ENCODE assay signal across 8 cellular contexts in the genomic region with DNA sequence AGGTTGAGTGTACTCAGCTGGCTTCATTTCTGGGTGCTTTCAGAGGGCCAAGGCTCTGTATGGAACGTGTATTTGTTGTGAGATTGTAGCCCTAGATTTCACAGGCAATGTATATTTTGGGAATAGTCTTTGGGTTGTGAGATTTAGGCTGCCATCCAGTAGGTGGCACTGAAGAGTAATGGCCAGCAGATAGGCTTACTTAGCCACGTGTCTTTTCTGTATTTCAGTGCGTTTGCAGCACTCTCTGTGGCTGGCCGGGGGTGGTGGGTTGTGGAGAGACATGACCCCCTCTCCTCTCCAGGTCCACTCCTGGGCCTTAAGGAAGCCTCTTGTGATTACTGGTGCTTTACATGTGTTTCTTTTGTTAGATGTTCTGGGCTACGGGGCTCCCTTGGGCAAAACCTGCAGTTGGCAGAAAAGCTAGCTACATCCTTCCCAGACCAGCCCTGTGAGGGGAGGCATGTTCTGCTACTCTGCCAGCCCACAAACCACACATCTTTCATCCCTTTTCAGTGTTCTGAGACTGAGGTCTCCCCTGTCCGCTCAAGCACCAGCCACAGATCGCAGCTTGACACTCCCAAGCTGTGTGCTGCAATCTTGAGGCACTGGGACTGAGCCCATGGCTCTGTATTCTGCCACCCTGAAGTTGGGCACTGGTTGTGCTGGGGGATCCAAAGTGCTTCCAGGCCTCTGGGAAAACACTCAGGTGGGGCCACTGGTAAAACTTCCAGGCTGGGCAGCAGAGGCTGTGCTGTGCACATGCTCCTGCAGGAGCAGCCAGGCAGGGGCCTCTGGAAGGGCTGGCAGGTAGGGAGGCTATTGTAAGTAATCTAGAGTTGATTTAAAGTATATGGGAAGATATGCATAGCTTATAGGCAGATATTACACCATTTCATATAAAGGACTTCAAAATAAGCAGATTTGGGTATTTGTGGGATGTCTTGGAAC.
DNase-seq lines count a peak whose midpoint lies in the region; ATAC-seq and TF ChIP-seq lines count a peak whose summit lies in the region.

No MANE protein-coding gene starts in this region.

- no peaks in the 10 kb centered on the region for H3K36me3 Mint-ChIP-seq in nephron progenitor cell (ENCODE audit: low read depth)

- TF ChIP-seq CTCF in dorsolateral prefrontal cortex (IDR thresholded peaks at IDR 0.05 in 54 of 56, conservative IDR thresholded peaks at IDR 0.05 in 2 of 56; ENCODE audit: low read depth in 1 of 56, partially characterized antibody in 56 of 56): peak; percentile 24 to 76 (median 62)
- TF ChIP-seq CTCF in nephron progenitor cell (IDR thresholded peaks at IDR 0.05): peak; percentile 72

- no peak overlapping the region for H3K27ac ChIP-seq in dorsolateral prefrontal cortex

- H3K4me3 Mint-ChIP-seq in nephron progenitor cell: no peak overlapping the region

- intact Hi-C loops in dorsolateral prefrontal cortex (cut with DNase I): no loop called here

- ATAC-seq in GM19467 (IDR thresholded peaks at IDR 0.05; ENCODE audit: unreplicated experiment): peak; percentile 94
- peak; percentile 98 for ATAC-seq in HG03354 (IDR thresholded peaks at IDR 0.05; ENCODE audit: poor library complexity, severe bottlenecking, unreplicated experiment)

- H3K4me3 ChIP-seq in dorsolateral prefrontal cortex: peak overlapping the region in 2 of 59 donors; percentile 7 to 15

- H3K27ac Mint-ChIP-seq in nephron progenitor cell: no peak overlapping the region

- no peaks in the 10 kb centered on the region for H3K9me3 Mint-ChIP-seq in nephron progenitor cell

- no peaks in the 10 kb centered on the region for H3K27me3 Mint-ChIP-seq in nephron progenitor cell (ENCODE audit: low read depth, poor library complexity)

- no peaks in the 10 kb centered on the region for H3K4me1 Mint-ChIP-seq in nephron progenitor cell

- DNase-seq in NCI-H2227 (lab: John Stamatoyannopoulos, UW; ENCODE audit: unreplicated experiment): peak; percentile 12
- DNase-seq in NCI-H2227 treated with DMSO at 0.1 percent for 48 hours (lab: John Stamatoyannopoulos, UW): no peak
- DNase-seq in NOMO-1 treated with dmso at 0.1 percent for 144 hours (lab: John Stamatoyannopoulos, UW; ENCODE audit: unreplicated experiment): peak; percentile 1
- DNase-seq in dorsolateral prefrontal cortex: peak in 2 of 10 donors; percentile 19 to 32
- peak; percentile 49 for DNase-seq in nephron progenitor cell
- no peak for DNase-seq in activated gamma-delta T cell (lab: John Stamatoyannopoulos, UW)

- peaks cover 0 to 6% (median 0%) of the 10 kb centered on the region in 45 donors for H3K27me3 ChIP-seq in dorsolateral prefrontal cortex

Comparison
In these comparisons a context has a peak if more than half of its experiments do, and no peak if none do; other contexts are left out.
1. DNase-seq: peak in NCI-H2227 (single experiment), NOMO-1 treated with dmso at 0.1 percent for 144 hours (single experiment) and nephron progenitor cell (single experiment); none in NCI-H2227 treated with DMSO at 0.1 percent for 48 hours (single experiment) and activated gamma-delta T cell (single experiment).